ENCODE assay signal across 26 cellular contexts in genomic region chr4:44046491-44046890, GRCh38.
"Had no signal": no experiment of that assay in that cellular context is flagged by ENCODE, and none has a peak within 500 bp of the region (broad histone marks: within the 10 kb centered on the region; RNA-seq: fewer than 3 reads in every experiment).

No MANE protein-coding gene starts in this region.

- DNase-seq: colonic mucosa; cortex of kidney; dermis blood vessel endothelial cell; dorsolateral prefrontal cortex; effector CD4-positive, alpha-beta T cell; effector CD8-positive, alpha-beta T cell; effector memory CD4-positive, alpha-beta T cell; effector memory CD8-positive, alpha-beta T cell; endodermal cell; erythroblast; esophagus squamous epithelium; foreskin fibroblast; foreskin keratinocyte; gastrocnemius medialis; glutamatergic neuron; head of caudate nucleus; heart left ventricle; heart right ventricle had no signal

- H3K27ac ChIP-seq: colonic mucosa, coronary artery, dorsolateral prefrontal cortex, epithelial cell of prostate, esophagus muscularis mucosa, esophagus squamous epithelium, foreskin keratinocyte, gastrocnemius medialis, heart left ventricle, heart right ventricle had no signal

- FAIRE-seq: colon, endometrium, endothelial cell of umbilical vein, frontal cortex had no signal

- H3K36me3 ChIP-seq: colonic mucosa, esophagus muscularis mucosa, esophagus squamous epithelium, gastrocnemius medialis, heart left ventricle, heart right ventricle had no signal

- ATAC-seq: effector memory CD8-positive, alpha-beta T cell; esophagus mucosa; foreskin keratinocyte; gastrocnemius medialis; heart left ventricle; heart right ventricle had no signal

- H3K4me3 ChIP-seq: colonic mucosa, coronary artery, dorsolateral prefrontal cortex, esophagus muscularis mucosa, esophagus squamous epithelium, gastrocnemius medialis, heart left ventricle, heart right ventricle had no signal

- H3K27me3 ChIP-seq: colonic mucosa, dorsolateral prefrontal cortex, esophagus muscularis mucosa, esophagus squamous epithelium, foreskin keratinocyte, gastrocnemius medialis, heart left ventricle, heart right ventricle had no signal

- H3K4me1 ChIP-seq: colonic mucosa, esophagus muscularis mucosa, esophagus squamous epithelium, foreskin keratinocyte, gastrocnemius medialis, heart left ventricle, heart right ventricle had no signal

- H3K9me3 ChIP-seq: colonic mucosa, esophagus muscularis mucosa, esophagus squamous epithelium, gastrocnemius medialis had no signal
